ENCODE assay signal across 1 cellular context in genomic region chr19:40088299-40089047, GRCh38.
TF ChIP-seq lines count a peak whose summit lies in the region.

No MANE protein-coding gene starts in this region.

TF ChIP-seq in GM12878, 131 proteins besides CTCF, POLR2A, EP300 and RAD21:
- TF ChIP-seq ZNF274 (IDR thresholded peaks at IDR 0.05; ENCODE audit: insufficient read depth, insufficient read length) (no peak), ESRRA (IDR thresholded peaks at IDR 0.05; ENCODE audit: low read length) (no peak), ZBTB4 (CRISPR knock-in tag; IDR thresholded peaks at IDR 0.05) (no peak), NBN (IDR thresholded peaks at IDR 0.05) (no peak), USF2 (IDR thresholded peaks at IDR 0.05; ENCODE audit: borderline replicate concordance, low read depth, low read length) (no peak), MAX (IDR thresholded peaks at IDR 0.05; ENCODE audit: low read depth, low read length) (no peak), ZSCAN29 (IDR thresholded peaks at IDR 0.05) (no peak), ZNF622 (IDR thresholded peaks at IDR 0.05) (no peak), HCFC1 (IDR thresholded peaks at IDR 0.05; ENCODE audit: low read length) (no peak), CBFB (IDR thresholded peaks at IDR 0.05; ENCODE audit: low read depth) (no peak), WRNIP1 (IDR thresholded peaks at IDR 0.05; ENCODE audit: borderline replicate concordance, low read depth, low read length) (no peak), KDM1A (IDR thresholded peaks at IDR 0.05; ENCODE audit: borderline replicate concordance) (no peak), ZNF592 (IDR thresholded peaks at IDR 0.05) (no peak), SREBF2 (IDR thresholded peaks at IDR 0.05; ENCODE audit: low read length) (no peak), CHD1 (IDR thresholded peaks at IDR 0.05; ENCODE audit: low read depth, low read length) (no peak), BCLAF1 (IDR thresholded peaks at IDR 0.05) (no peak), EZH2 (IDR thresholded peaks at IDR 0.05; ENCODE audit: borderline replicate concordance, control insufficient read depth, low read depth, low read length) (no peak)
